ENCODE assay signal across 26 cellular contexts in the genomic region with DNA sequence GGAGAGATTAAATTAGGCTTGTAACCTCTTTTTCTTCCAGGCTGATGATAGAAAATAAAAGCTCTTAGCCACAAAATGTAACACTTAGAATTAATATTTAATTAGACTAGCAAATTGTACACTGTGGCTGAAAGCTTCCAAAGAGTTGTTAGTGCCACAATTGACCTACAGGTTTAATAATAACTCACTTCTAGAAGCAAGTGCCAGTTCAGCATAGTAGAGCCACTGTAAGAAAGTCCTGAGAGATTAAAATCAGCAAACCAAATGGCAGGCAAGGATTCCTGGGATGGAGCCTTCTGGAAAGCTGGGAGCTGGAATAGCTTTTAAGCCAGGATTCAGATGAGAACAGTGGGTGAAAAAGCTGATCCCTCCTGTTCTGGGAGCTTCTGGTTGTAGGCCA.
A peak's percentile ranks its signal among the peaks of the same experiment; 100 is the strongest.
DNase-seq lines count a peak whose midpoint lies in the region; ATAC-seq and TF ChIP-seq lines count a peak whose summit lies in the region.
"Had no signal": no experiment of that assay in that cellular context is flagged by ENCODE, and none has a peak within 500 bp of the region (broad histone marks: within the 10 kb centered on the region; RNA-seq: fewer than 3 reads in every experiment).

No MANE protein-coding gene starts in this region.

- ATAC-seq in HG03175 (IDR thresholded peaks at IDR 0.05; ENCODE audit: unreplicated experiment): peak; percentile 61
- peak; percentile 69 for ATAC-seq in body of pancreas
- peak; percentile 67 to 99 (median 84) for ATAC-seq in right lobe of liver
- ATAC-seq: activated naive CD4-positive, alpha-beta T cell treated with anti-CD3 and anti-CD28 coated beads, Interleukin-2, amount 50 U/mL, for 72 hours had no signal

- TF ChIP-seq CTCF in body of pancreas (IDR thresholded peaks at IDR 0.05) (no peak), right lobe of liver (IDR thresholded peaks at IDR 0.05) (no peak)

- H3K27ac ChIP-seq in body of pancreas (peak overlapping the region in 2 of 4 donors; percentile 1 to 29), right lobe of liver (no peak overlapping the region), SJCRH30 (no peak overlapping the region)
- H3K27ac ChIP-seq: breast epithelium, neutrophil, prostate gland, tibial nerve had no signal

- H3K4me3 ChIP-seq in body of pancreas: no peak overlapping the region
- H3K4me3 ChIP-seq in right lobe of liver: no peak overlapping the region
- H3K4me3 ChIP-seq in SJCRH30: no peak overlapping the region
- H3K4me3 ChIP-seq: breast epithelium, prostate gland, tibial nerve had no signal

- intact Hi-C loops in body of pancreas (cut with DNase I): no loop called here
- intact Hi-C loops in right lobe of liver (cut with DNase I): no loop called here

- no peaks in the 10 kb centered on the region for H3K36me3 ChIP-seq in body of pancreas (replicated peaks in 1 of 2; ENCODE audit: insufficient read depth in 1 of 2, low read depth in 2 of 2)
- H3K36me3 ChIP-seq in right lobe of liver: no peaks in the 10 kb centered on the region
- H3K36me3 ChIP-seq in SJCRH30: peaks cover 4% of the 10 kb centered on the region; the same call in 1 of the 2 replicates
- H3K36me3 ChIP-seq: breast epithelium, neutrophil, prostate gland, tibial nerve had no signal

- no peaks in the 10 kb centered on the region for H3K27me3 ChIP-seq in body of pancreas
- no peaks in the 10 kb centered on the region for H3K27me3 ChIP-seq in right lobe of liver
- no peaks in the 10 kb centered on the region for H3K27me3 ChIP-seq in SJCRH30
- H3K27me3 ChIP-seq: breast epithelium, neutrophil, tibial nerve had no signal

- TF ChIP-seq POLR2A in body of pancreas (IDR thresholded peaks at IDR 0.05) (no peak), right lobe of liver (IDR thresholded peaks at IDR 0.05) (no peak)

- H3K9me3 ChIP-seq in body of pancreas: no peaks in the 10 kb centered on the region
- no peaks in the 10 kb centered on the region for H3K9me3 ChIP-seq in right lobe of liver
- H3K9me3 ChIP-seq in SJCRH30 (replicated peaks): no peaks in the 10 kb centered on the region
- H3K9me3 ChIP-seq: breast epithelium, neutrophil, prostate gland, tibial nerve had no signal

- peak; percentile 34 for DNase-seq in D341Med (ENCODE audit: low spot score)
- DNase-seq in body of pancreas: peak in 3 of 4 donors; percentile 9 to 19 (median 12)
- peak in 1 of 3 donors; percentile 50 for DNase-seq in right lobe of liver
- no peak for DNase-seq in AG08395 (ENCODE audit: low spot score)
- DNase-seq in AML-193 (lab: John Stamatoyannopoulos, UW): no peak
- DNase-seq in activated CD4-positive, alpha-beta T cell treated with anti-CD3 and anti-CD28 coated beads for 1 hour: no peak
- DNase-seq in SJCRH30: no peak
- DNase-seq: activated CD4-positive, alpha-beta T cell treated with anti-CD3 and anti-CD28 coated beads, Interleukin-2, amount 10 ng/mL, durations not matched to agents 24 days and 14 days; activated effector memory CD4-positive, alpha-beta T cell treated with Interleukin-2 at 50 U/mL for 16 hours; amygdala; CD8-positive, alpha-beta memory T cell; effector CD4-positive, alpha-beta T cell; GF-D8; HFFc6; immature natural killer cell; NCI-H187; SIG-M5; stimulated activated CD4-positive, alpha-beta T cell treated with anti-CD3 and anti-CD28 coated beads, Interleukin-4, amount 100 ng/mL, for 4 hours; SW 1271; T-helper 9 cell had no signal

- H3K4me1 ChIP-seq in body of pancreas (peaks cover 21% of the 10 kb centered on the region), right lobe of liver (peaks cover 0 to 9% (median 0%) of the 10 kb centered on the region in 4 donors), SJCRH30 (peaks cover 19% of the 10 kb centered on the region; the same call in 1 of the 2 replicates)
- H3K4me1 ChIP-seq: breast epithelium, prostate gland had no signal

Comparison
In these comparisons a context has a peak if more than half of its experiments do, and no peak if none do; other contexts are left out.
1. DNase-seq: peak in D341Med (single experiment) and body of pancreas (3 of 4); none in AG08395 (single experiment), AML-193 (0 of 2), activated CD4-positive, alpha-beta T cell treated with anti-CD3 and anti-CD28 coated beads for 1 hour (single experiment) and SJCRH30 (0 of 2).
2. Peak in every context shown above with its lines, with median percentiles within 50 percentile points of each other: ATAC-seq.